Comparison of ENCODE assay signal across 10 cellular contexts in genomic region chr1:76494807-76495206, GRCh38.
DNase-seq lines count a peak whose midpoint lies in the region; ATAC-seq and TF ChIP-seq lines count a peak whose summit lies in the region.
"Had no signal": no experiment of that assay in that cellular context is flagged by ENCODE, and none has a peak within 500 bp of the region (broad histone marks: within the 10 kb centered on the region; RNA-seq: fewer than 3 reads in every experiment).

No MANE protein-coding gene starts in this region.

- H3K4me1 ChIP-seq in mucosa of descending colon (ENCODE audit: low read depth) = no peaks in the 10 kb centered on the region
- H3K4me1 ChIP-seq: left lung had no signal

- peak; percentile 69 to 75 for ATAC-seq in activated T-cell treated with anti-CD3 and anti-CD28 coated beads, Interleukin-2, amount 50 U/mL, for 4 hours
- peak; percentile 96 for ATAC-seq in HG02588 (IDR thresholded peaks at IDR 0.05; ENCODE audit: unreplicated experiment)
- ATAC-seq in HG03575 (IDR thresholded peaks at IDR 0.05; ENCODE audit: extremely low read depth, insufficient number of reproducible peaks, low FRiP score, unreplicated experiment) = peak; percentile 90
- no peak for ATAC-seq in effector memory CD8-positive, alpha-beta T cell (replicated peaks)
- no peak for ATAC-seq in mucosa of descending colon
- ATAC-seq: left lung had no signal

- no peaks in the 10 kb centered on the region for H3K27me3 Mint-ChIP-seq in activated T-cell treated with anti-CD3 and anti-CD28 coated beads, Interleukin-2, amount 50 U/mL, for 4 hours (ENCODE audit: low read depth)
- H3K27me3 Mint-ChIP-seq in effector memory CD8-positive, alpha-beta T cell = no peaks in the 10 kb centered on the region

- no peak overlapping the region for H3K4me3 ChIP-seq in skeletal muscle cell (ENCODE audit: low read depth, low read length)
- no peak overlapping the region for H3K4me3 ChIP-seq in mucosa of descending colon
- H3K4me3 ChIP-seq: left lung had no signal

- no peak overlapping the region for H3K4me3 Mint-ChIP-seq in activated T-cell treated with anti-CD3 and anti-CD28 coated beads, Interleukin-2, amount 50 U/mL, for 4 hours
- no peak overlapping the region for H3K4me3 Mint-ChIP-seq in effector memory CD8-positive, alpha-beta T cell

- no peaks in the 10 kb centered on the region for H3K36me3 ChIP-seq in mucosa of descending colon (ENCODE audit: low read depth)
- H3K36me3 ChIP-seq: left lung had no signal

- no peak overlapping the region for H3K27ac Mint-ChIP-seq in effector memory CD8-positive, alpha-beta T cell

- intact Hi-C loops in mucosa of descending colon (cut with DNase I, micrococcal nuclease) = no loop called here

- H3K4me1 Mint-ChIP-seq in activated T-cell treated with anti-CD3 and anti-CD28 coated beads, Interleukin-2, amount 50 U/mL, for 4 hours (ENCODE audit: low read depth) = peaks cover 9% of the 10 kb centered on the region
- H3K4me1 Mint-ChIP-seq in effector memory CD8-positive, alpha-beta T cell (ENCODE audit: low read depth in 2 of 2) = no peaks in the 10 kb centered on the region

- no peak for TF ChIP-seq CTCF in mucosa of descending colon (IDR thresholded peaks at IDR 0.05)

- H3K36me3 Mint-ChIP-seq in activated T-cell treated with anti-CD3 and anti-CD28 coated beads, Interleukin-2, amount 50 U/mL, for 4 hours (ENCODE audit: insufficient read depth) = no peaks in the 10 kb centered on the region
- H3K36me3 Mint-ChIP-seq in effector memory CD8-positive, alpha-beta T cell (ENCODE audit: insufficient read depth) = no peaks in the 10 kb centered on the region

- no peaks in the 10 kb centered on the region for H3K9me3 Mint-ChIP-seq in activated T-cell treated with anti-CD3 and anti-CD28 coated beads, Interleukin-2, amount 50 U/mL, for 4 hours
- no peaks in the 10 kb centered on the region for H3K9me3 Mint-ChIP-seq in effector memory CD8-positive, alpha-beta T cell

- no peaks in the 10 kb centered on the region for H3K9me3 ChIP-seq in mucosa of descending colon
- H3K9me3 ChIP-seq: left lung had no signal

- no peak for DNase-seq in activated T-cell treated with anti-CD3 and anti-CD28 coated beads, Interleukin-2, amount 50 U/mL, for 4 hours
- no peak for DNase-seq in activated T-cell treated with anti-CD3 and anti-CD28 coated beads, Interleukin-2, amount 50 U/mL, for 1 hour
- DNase-seq in skeletal muscle cell (ENCODE audit: low read depth) (peak; percentile 28), 8988T (no peak), mucosa of descending colon (no peak)
- no peak for DNase-seq in effector memory CD8-positive, alpha-beta T cell
- DNase-seq: cerebellar nuclear complex, left lung had no signal

Comparison
In these comparisons a context has a peak if more than half of its experiments do, and no peak if none do; other contexts are left out.
1. ATAC-seq: peak in activated T-cell treated with anti-CD3 and anti-CD28 coated beads, Interleukin-2, amount 50 U/mL, for 4 hours (2 of 2), HG02588 (single experiment) and HG03575 (single experiment); none in effector memory CD8-positive, alpha-beta T cell (single experiment) and mucosa of descending colon (single experiment).